In the genomic region with DNA sequence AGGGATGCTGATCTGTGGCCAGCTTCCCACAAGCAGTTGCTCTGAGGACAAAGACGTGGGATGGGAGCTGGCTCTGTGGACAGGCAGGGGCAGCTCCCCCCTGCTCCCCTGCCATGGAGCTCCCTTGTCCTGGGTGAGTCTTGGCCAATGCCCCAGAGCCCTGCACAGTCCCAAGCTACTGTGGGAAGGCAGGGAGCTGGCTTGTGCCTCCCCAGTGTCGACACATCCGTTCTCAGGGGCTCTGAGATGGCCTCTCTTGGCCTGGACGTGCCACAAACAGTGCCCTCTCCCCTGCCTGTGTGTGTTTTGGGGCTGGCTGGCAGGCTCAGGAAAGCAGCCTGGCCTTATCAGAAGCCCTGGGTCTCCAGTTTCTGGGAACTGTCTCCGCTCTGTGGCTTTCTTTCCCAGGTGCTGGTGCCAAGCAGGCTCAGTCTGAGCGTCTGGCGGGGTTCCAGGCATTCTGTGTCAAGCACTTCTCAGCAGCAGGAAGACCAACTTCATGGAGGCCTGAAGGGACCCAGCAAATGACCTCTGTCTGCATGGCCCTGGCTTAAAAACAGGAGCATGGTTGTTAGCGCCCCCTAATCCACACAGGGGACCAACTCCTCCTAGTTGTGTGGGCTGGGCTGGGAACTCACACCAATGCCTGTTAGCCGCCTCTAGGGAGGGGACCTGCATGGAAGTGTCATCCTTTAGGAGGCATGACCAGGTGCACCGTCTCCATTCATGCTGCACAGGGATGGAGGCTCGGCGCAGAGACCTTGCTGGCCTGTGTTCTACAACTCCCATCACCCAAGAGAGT, we compare ENCODE assay signal across 9 cellular contexts.
DNase-seq lines count a peak whose midpoint lies in the region; ATAC-seq and TF ChIP-seq lines count a peak whose summit lies in the region.
"Had no signal": no experiment of that assay in that cellular context is flagged by ENCODE, and none has a peak within 500 bp of the region (broad histone marks: within the 10 kb centered on the region; RNA-seq: fewer than 3 reads in every experiment).

No MANE protein-coding gene starts in this region.

- CTCF ChIA-PET in activated naive CD4-positive, alpha-beta T cell treated with anti-CD3 and anti-CD28 coated beads for 36 hours (lab: Charles Lee), result interaction anchor here (1.2 kb wide), 1 partner anchor 10 kb away, joined by 3 read pairs; no protein-coding TSS in a partner anchor

- peak in 3 of 12 donors; percentile 9 to 24 (median 16) for TF ChIP-seq CTCF in heart left ventricle (IDR thresholded peaks at IDR 0.05)

- no peak for TF ChIP-seq POLR2A in heart left ventricle (IDR thresholded peaks at IDR 0.05)

- ATAC-seq in heart left ventricle (peak; percentile 72 to 83 (median 79)), HG02970 (IDR thresholded peaks at IDR 0.05; ENCODE audit: low FRiP score, unreplicated experiment) (no peak)

- no peak overlapping the region for H3K4me3 Mint-ChIP-seq in activated naive CD4-positive, alpha-beta T cell treated with anti-CD3 and anti-CD28 coated beads for 36 hours
- H3K4me3 Mint-ChIP-seq: T-helper 2 cell treated with Interferon-gamma antibody and Interleukin-4, amounts not matched to agents 5 μg/mL and 100 μg/mL, for 36 hours had no signal

- WGBS in GM23248 (ENCODE audit: low coverage in 1 of 2, low lambda C conversion rate in 2 of 2, missing lambda C conversion rate in 2 of 2), 2 experiments, result 61 to 64% methylated on average over 12 of the region's 12 CpGs
- 53 to 77% (median 57%) methylated on average over 7 to 12 of the region's 12 CpGs for WGBS in heart left ventricle, 4 donors

- intact Hi-C loops in heart left ventricle (cut with DNase I) (loop anchor here in 2 of 10 donors (5.0 kb wide), 2 partner anchors 107 to 197 kb away; no protein-coding TSS in a partner anchor), posterior vena cava (cut with DNase I) (no loop called here)
- intact Hi-C loops in activated naive CD4-positive, alpha-beta T cell treated with anti-CD3 and anti-CD28 coated beads for 36 hours (cut with micrococcal nuclease), result no loop called here

- H3K36me3 ChIP-seq in GM23248 (ENCODE audit: low read depth) (no peaks in the 10 kb centered on the region), heart left ventricle (no peaks in the 10 kb centered on the region)

- H3K9me3 ChIP-seq in GM23248 (ENCODE audit: low read depth) (no peaks in the 10 kb centered on the region), heart left ventricle (no peaks in the 10 kb centered on the region)

- H3K9me2 ChIP-seq in GM23248 (ENCODE audit: insufficient read depth), result no peaks in the 10 kb centered on the region

- DNase-seq in GM23248, result peak; percentile 73
- DNase-seq in SHP77 treated with DMSO at 0.1 percent for 48 hours (lab: John Stamatoyannopoulos, UW), result peak; percentile 4
- DNase-seq in heart left ventricle, result peak; percentile 82 to 93 (median 86)
- DNase-seq in posterior vena cava (ENCODE audit: low spot score), result peak; percentile 88
- no peak for DNase-seq in NAMALWA (ENCODE audit: low spot score)
- DNase-seq in activated naive CD4-positive, alpha-beta T cell treated with anti-CD3 and anti-CD28 coated beads for 36 hours, result no peak
- DNase-seq in stimulated activated CD4-positive, alpha-beta T cell treated with anti-CD3 and anti-CD28 coated beads, Interleukin-2, amount 100 ng/mL, for 48 hours, result no peak

- in situ Hi-C loops in GM23248 (cut with MboI), result no loop called here

- no peaks in the 10 kb centered on the region for H3K79me2 ChIP-seq in GM23248 (ENCODE audit: insufficient read depth)

- no peaks in the 10 kb centered on the region for H3F3A ChIP-seq in GM23248 (ENCODE audit: insufficient read depth)

- H3K4me2 ChIP-seq in GM23248 (ENCODE audit: unreplicated experiment), result no peak overlapping the region

- H3K4me1 ChIP-seq in GM23248 (ENCODE audit: insufficient read depth) (peaks cover 10% of the 10 kb centered on the region; the same call in 1 of the 2 replicates), heart left ventricle (peaks cover 0 to 50% (median 26%) of the 10 kb centered on the region in 12 donors)

- H3K27ac ChIP-seq in GM23248, result no peak overlapping the region
- peak overlapping the region; percentile 68 to 94 (median 82) for H3K27ac ChIP-seq in heart left ventricle

- no peak overlapping the region for H3K27ac Mint-ChIP-seq in activated naive CD4-positive, alpha-beta T cell treated with anti-CD3 and anti-CD28 coated beads for 36 hours
- H3K27ac Mint-ChIP-seq: T-helper 2 cell treated with Interferon-gamma antibody and Interleukin-4, amounts not matched to agents 5 μg/mL and 100 μg/mL, for 36 hours had no signal

- H3K9ac ChIP-seq in GM23248, result no peak overlapping the region

- no peak overlapping the region for H3K4me3 ChIP-seq in GM23248
- no peak overlapping the region for H3K4me3 ChIP-seq in heart left ventricle

- no peaks in the 10 kb centered on the region for H3K36me3 Mint-ChIP-seq in activated naive CD4-positive, alpha-beta T cell treated with anti-CD3 and anti-CD28 coated beads for 36 hours (ENCODE audit: low read depth)

- 0 out of 2 replicates have a peak overlapping the region, but pooled peaks have one; percentile 18 for H2AFZ ChIP-seq in GM23248

- H3K4me1 Mint-ChIP-seq in activated naive CD4-positive, alpha-beta T cell treated with anti-CD3 and anti-CD28 coated beads for 36 hours (ENCODE audit: low read depth), result peaks cover 7% of the 10 kb centered on the region

- H3K9me3 Mint-ChIP-seq in activated naive CD4-positive, alpha-beta T cell treated with anti-CD3 and anti-CD28 coated beads for 36 hours, result no peaks in the 10 kb centered on the region
- H3K9me3 Mint-ChIP-seq: T-helper 2 cell treated with Interferon-gamma antibody and Interleukin-4, amounts not matched to agents 5 μg/mL and 100 μg/mL, for 36 hours had no signal

- H3K27me3 Mint-ChIP-seq in activated naive CD4-positive, alpha-beta T cell treated with anti-CD3 and anti-CD28 coated beads for 36 hours (ENCODE audit: low read depth), result peaks cover 11% of the 10 kb centered on the region

- H3K27me3 ChIP-seq in GM23248 (replicated peaks; ENCODE audit: insufficient read depth) (no peaks in the 10 kb centered on the region), heart left ventricle (peaks cover 0 to 12% (median 0%) of the 10 kb centered on the region in 9 donors)

- no peaks in the 10 kb centered on the region for H4K20me1 ChIP-seq in GM23248 (ENCODE audit: insufficient read depth)

Comparison
In these comparisons a context has a peak if more than half of its experiments do, and no peak if none do; other contexts are left out.
1. DNase-seq: peak in GM23248 (single experiment), SHP77 treated with DMSO at 0.1 percent for 48 hours (single experiment), heart left ventricle (5 of 5) and posterior vena cava (single experiment); none in NAMALWA (single experiment), activated naive CD4-positive, alpha-beta T cell treated with anti-CD3 and anti-CD28 coated beads for 36 hours (single experiment) and stimulated activated CD4-positive, alpha-beta T cell treated with anti-CD3 and anti-CD28 coated beads, Interleukin-2, amount 100 ng/mL, for 48 hours (0 of 2).